ENCODE assay signal across 9 cellular contexts in the genomic region with DNA sequence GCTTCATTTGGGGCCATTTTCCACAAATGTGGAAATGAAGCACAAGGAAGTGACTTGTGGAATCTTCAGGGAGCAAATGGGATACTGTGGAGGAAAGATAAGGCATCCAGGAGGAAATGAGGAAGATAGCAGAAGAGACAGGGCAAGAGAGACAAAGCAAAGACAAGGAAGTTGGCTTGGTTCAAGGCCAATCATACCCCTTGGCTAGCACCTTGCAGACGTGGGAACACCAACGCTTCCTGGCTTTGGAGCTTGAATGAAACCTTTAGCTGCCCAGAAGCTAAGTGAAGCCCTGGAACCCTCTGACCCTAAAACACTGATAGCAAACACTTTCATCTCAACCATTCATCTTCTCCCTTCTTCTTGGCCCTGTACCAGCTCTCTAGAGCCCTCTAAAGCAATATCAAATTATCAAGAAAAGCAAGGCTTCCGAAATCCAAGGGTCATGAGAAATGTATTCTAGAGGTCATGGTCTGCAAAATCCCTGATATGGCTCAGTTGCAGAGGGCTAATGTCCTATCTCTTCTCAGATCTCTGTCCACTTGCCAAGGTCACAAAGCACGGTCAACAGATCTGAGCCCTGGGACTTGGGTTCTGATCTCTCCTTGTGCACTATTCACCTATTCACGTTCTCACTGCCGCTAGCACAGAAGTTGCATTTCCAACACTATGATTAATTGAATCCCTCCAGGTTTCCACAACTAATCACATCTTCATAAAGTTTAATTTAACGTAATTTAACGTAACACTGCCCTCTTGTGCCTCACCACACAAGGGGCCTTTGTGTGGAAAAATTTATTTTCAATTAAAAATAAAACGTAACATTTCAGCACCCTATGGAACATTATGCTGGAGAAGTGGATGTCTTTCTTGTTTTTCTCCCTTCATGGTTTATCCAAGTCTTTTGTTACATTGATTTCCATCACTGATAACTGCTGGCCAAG.
DNase-seq lines count a peak whose midpoint lies in the region; ATAC-seq, FAIRE-seq and TF ChIP-seq lines count a peak whose summit lies in the region.
"Had no signal": no experiment of that assay in that cellular context is flagged by ENCODE, and none has a peak within 500 bp of the region (broad histone marks: within the 10 kb centered on the region; RNA-seq: fewer than 3 reads in every experiment).

No MANE protein-coding gene starts in this region.

- DNase-seq in astrocyte of the spinal cord (ENCODE audit: low read depth, low spot score), result peak; percentile 26
- no peak for DNase-seq in testis
- no peak for DNase-seq in mucosa of gallbladder (ENCODE audit: low spot score)
- no peak for DNase-seq in SHP77 treated with DMSO at 0.1 percent for 48 hours (lab: John Stamatoyannopoulos, UW)
- DNase-seq in activated CD8-positive, alpha-beta T cell treated with anti-CD3 and anti-CD28 coated beads, Interleukin-2, amount 10 ng/mL, durations not matched to agents 7 days and 5 days, result no peak
- no peak for DNase-seq in stimulated activated effector memory CD8-positive, alpha-beta T cell treated with anti-CD3 and anti-CD28 coated beads, Interleukin-12 subunit alpha, Interleukin-12 subunit beta, amount 100 ng/mL, for 72 hours (ENCODE audit: low spot score in 2 of 2)
- DNase-seq: NCI-H2081 had no signal

- POLR2A ChIA-PET in activated CD8-positive, alpha-beta T cell treated with anti-CD3 and anti-CD28 coated beads, Interleukin-2, amount 10 ng/mL, durations not matched to agents 7 days and 5 days (lab: Charles Lee), result no interaction called here

- H3K27ac ChIP-seq in testis, result no peak overlapping the region

- no peak overlapping the region for H3K4me3 Mint-ChIP-seq in activated CD8-positive, alpha-beta T cell treated with anti-CD3 and anti-CD28 coated beads, Interleukin-2, amount 10 ng/mL, durations not matched to agents 7 days and 5 days
- no peak overlapping the region for H3K4me3 Mint-ChIP-seq in stimulated activated effector memory CD8-positive, alpha-beta T cell treated with anti-CD3 and anti-CD28 coated beads, Interleukin-12 subunit alpha, Interleukin-12 subunit beta, amount 100 ng/mL, for 72 hours

- no peaks in the 10 kb centered on the region for H3K9me3 Mint-ChIP-seq in activated CD8-positive, alpha-beta T cell treated with anti-CD3 and anti-CD28 coated beads, Interleukin-2, amount 10 ng/mL, durations not matched to agents 7 days and 5 days (ENCODE audit: insufficient read depth)
- peaks cover 12% of the 10 kb centered on the region for H3K9me3 Mint-ChIP-seq in stimulated activated effector memory CD8-positive, alpha-beta T cell treated with anti-CD3 and anti-CD28 coated beads, Interleukin-12 subunit alpha, Interleukin-12 subunit beta, amount 100 ng/mL, for 72 hours

- no peaks in the 10 kb centered on the region for H3K9me3 ChIP-seq in testis

- TF ChIP-seq EP300 in Ishikawa (IDR thresholded peaks at IDR 0.05; ENCODE audit: borderline replicate concordance), result no peak

- H3K36me3 Mint-ChIP-seq in activated CD8-positive, alpha-beta T cell treated with anti-CD3 and anti-CD28 coated beads, Interleukin-2, amount 10 ng/mL, durations not matched to agents 7 days and 5 days (ENCODE audit: low read depth), result no peaks in the 10 kb centered on the region
- H3K36me3 Mint-ChIP-seq in stimulated activated effector memory CD8-positive, alpha-beta T cell treated with anti-CD3 and anti-CD28 coated beads, Interleukin-12 subunit alpha, Interleukin-12 subunit beta, amount 100 ng/mL, for 72 hours, result no peaks in the 10 kb centered on the region

- no peak overlapping the region for H3K27ac Mint-ChIP-seq in activated CD8-positive, alpha-beta T cell treated with anti-CD3 and anti-CD28 coated beads, Interleukin-2, amount 10 ng/mL, durations not matched to agents 7 days and 5 days
- H3K27ac Mint-ChIP-seq in stimulated activated effector memory CD8-positive, alpha-beta T cell treated with anti-CD3 and anti-CD28 coated beads, Interleukin-12 subunit alpha, Interleukin-12 subunit beta, amount 100 ng/mL, for 72 hours, result no peak overlapping the region

- CTCF ChIA-PET in activated CD8-positive, alpha-beta T cell treated with anti-CD3 and anti-CD28 coated beads, Interleukin-2, amount 10 ng/mL, durations not matched to agents 7 days and 5 days (lab: Charles Lee), result no interaction called here

- no peaks in the 10 kb centered on the region for H3K27me3 Mint-ChIP-seq in activated CD8-positive, alpha-beta T cell treated with anti-CD3 and anti-CD28 coated beads, Interleukin-2, amount 10 ng/mL, durations not matched to agents 7 days and 5 days (ENCODE audit: low read depth)

- peak; percentile 32; the same call in 1 of the 2 replicates for TF ChIP-seq RAD21 in Ishikawa (IDR thresholded peaks at IDR 0.05; ENCODE audit: low read depth)

- FAIRE-seq in islet of Langerhans (lab: Jason Lieb, UNC), result peak; percentile 17

- TF ChIP-seq POLR2A in testis (IDR thresholded peaks at IDR 0.05), result no peak

- in situ Hi-C loops in astrocyte of the spinal cord (cut with HindIII; ENCODE audit: low sequenced_read_pairs), result no loop called here

- H3K4me3 ChIP-seq in astrocyte of the spinal cord (ENCODE audit: low read depth, low read length), result no peak overlapping the region
- no peak overlapping the region for H3K4me3 ChIP-seq in testis

- 47% methylated on average over 9 of the region's 9 CpGs for WGBS in testis, 2 donors

- H3K4me1 Mint-ChIP-seq in activated CD8-positive, alpha-beta T cell treated with anti-CD3 and anti-CD28 coated beads, Interleukin-2, amount 10 ng/mL, durations not matched to agents 7 days and 5 days (ENCODE audit: low read depth), result no peaks in the 10 kb centered on the region
- H3K4me1 Mint-ChIP-seq in stimulated activated effector memory CD8-positive, alpha-beta T cell treated with anti-CD3 and anti-CD28 coated beads, Interleukin-12 subunit alpha, Interleukin-12 subunit beta, amount 100 ng/mL, for 72 hours, result no peaks in the 10 kb centered on the region

- TF ChIP-seq CTCF in astrocyte of the spinal cord (IDR thresholded peaks at IDR 0.05; ENCODE audit: low read depth, low read length), result peak; percentile 49
- TF ChIP-seq CTCF in testis (IDR thresholded peaks at IDR 0.05), result peak; percentile 29 to 54 (median 40)

- intact Hi-C loops in testis (cut with DNase I; ENCODE audit: low total_unique reads), result loop anchor here (10.0 kb wide), 1 partner anchor 711 kb away; no protein-coding TSS in a partner anchor

- no peak for ATAC-seq in activated CD8-positive, alpha-beta T cell treated with anti-CD3 and anti-CD28 coated beads, Interleukin-2, amount 10 ng/mL, durations not matched to agents 7 days and 5 days
- no peak for ATAC-seq in stimulated activated effector memory CD8-positive, alpha-beta T cell treated with anti-CD3 and anti-CD28 coated beads, Interleukin-12 subunit alpha, Interleukin-12 subunit beta, amount 100 ng/mL, for 72 hours

- H3K4me1 ChIP-seq in testis, result no peaks in the 10 kb centered on the region

- H3K27me3 ChIP-seq in testis, result no peaks in the 10 kb centered on the region

- H3K36me3 ChIP-seq in testis (ENCODE audit: low read depth, missing control alignments), result no peaks in the 10 kb centered on the region

TF ChIP-seq in Ishikawa, 13 proteins besides CTCF, POLR2A, EP300 and RAD21:
- no peak for TF ChIP-seq CEBPB (IDR thresholded peaks at IDR 0.05)
- TF ChIP-seq, protein P1, sequence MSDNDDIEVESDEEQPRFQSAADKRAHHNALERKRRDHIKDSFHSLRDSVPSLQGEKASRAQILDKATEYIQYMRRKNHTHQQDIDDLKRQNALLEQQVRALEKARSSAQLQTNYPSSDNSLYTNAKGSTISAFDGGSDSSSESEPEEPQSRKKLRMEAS (IDR thresholded peaks at IDR 0.05), result no peak
- TF ChIP-seq TAF1 (IDR thresholded peaks at IDR 0.05; ENCODE audit: low read depth), result no peak
- TF ChIP-seq NFIC (IDR thresholded peaks at IDR 0.05), result no peak
- no peak for TF ChIP-seq ZBTB7A (IDR thresholded peaks at IDR 0.05; ENCODE audit: low read depth)
- TF ChIP-seq TCF12 (IDR thresholded peaks at IDR 0.05; ENCODE audit: low read depth), result no peak
- TF ChIP-seq, protein P2, sequence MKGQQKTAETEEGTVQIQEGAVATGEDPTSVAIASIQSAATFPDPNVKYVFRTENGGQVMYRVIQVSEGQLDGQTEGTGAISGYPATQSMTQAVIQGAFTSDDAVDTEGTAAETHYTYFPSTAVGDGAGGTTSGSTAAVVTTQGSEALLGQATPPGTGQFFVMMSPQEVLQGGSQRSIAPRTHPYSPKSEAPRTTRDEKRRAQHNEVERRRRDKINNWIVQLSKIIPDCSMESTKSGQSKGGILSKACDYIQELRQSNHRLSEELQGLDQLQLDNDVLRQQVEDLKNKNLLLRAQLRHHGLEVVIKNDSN (IDR thresholded peaks at IDR 0.05), result no peak
- no peak for TF ChIP-seq EGR1 (IDR thresholded peaks at IDR 0.05)
- TF ChIP-seq YY1 (IDR thresholded peaks at IDR 0.05; ENCODE audit: low read depth), result no peak
- TF ChIP-seq, protein P3, sequence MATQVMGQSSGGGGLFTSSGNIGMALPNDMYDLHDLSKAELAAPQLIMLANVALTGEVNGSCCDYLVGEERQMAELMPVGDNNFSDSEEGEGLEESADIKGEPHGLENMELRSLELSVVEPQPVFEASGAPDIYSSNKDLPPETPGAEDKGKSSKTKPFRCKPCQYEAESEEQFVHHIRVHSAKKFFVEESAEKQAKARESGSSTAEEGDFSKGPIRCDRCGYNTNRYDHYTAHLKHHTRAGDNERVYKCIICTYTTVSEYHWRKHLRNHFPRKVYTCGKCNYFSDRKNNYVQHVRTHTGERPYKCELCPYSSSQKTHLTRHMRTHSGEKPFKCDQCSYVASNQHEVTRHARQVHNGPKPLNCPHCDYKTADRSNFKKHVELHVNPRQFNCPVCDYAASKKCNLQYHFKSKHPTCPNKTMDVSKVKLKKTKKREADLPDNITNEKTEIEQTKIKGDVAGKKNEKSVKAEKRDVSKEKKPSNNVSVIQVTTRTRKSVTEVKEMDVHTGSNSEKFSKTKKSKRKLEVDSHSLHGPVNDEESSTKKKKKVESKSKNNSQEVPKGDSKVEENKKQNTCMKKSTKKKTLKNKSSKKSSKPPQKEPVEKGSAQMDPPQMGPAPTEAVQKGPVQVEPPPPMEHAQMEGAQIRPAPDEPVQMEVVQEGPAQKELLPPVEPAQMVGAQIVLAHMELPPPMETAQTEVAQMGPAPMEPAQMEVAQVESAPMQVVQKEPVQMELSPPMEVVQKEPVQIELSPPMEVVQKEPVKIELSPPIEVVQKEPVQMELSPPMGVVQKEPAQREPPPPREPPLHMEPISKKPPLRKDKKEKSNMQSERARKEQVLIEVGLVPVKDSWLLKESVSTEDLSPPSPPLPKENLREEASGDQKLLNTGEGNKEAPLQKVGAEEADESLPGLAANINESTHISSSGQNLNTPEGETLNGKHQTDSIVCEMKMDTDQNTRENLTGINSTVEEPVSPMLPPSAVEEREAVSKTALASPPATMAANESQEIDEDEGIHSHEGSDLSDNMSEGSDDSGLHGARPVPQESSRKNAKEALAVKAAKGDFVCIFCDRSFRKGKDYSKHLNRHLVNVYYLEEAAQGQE (IDR thresholded peaks at IDR 0.05; ENCODE audit: low read depth), result no peak
- no peak for TF ChIP-seq TEAD4 (IDR thresholded peaks at IDR 0.05)
- no peak for TF ChIP-seq CREB1 (IDR thresholded peaks at IDR 0.05; ENCODE audit: low read depth)
- no peak for TF ChIP-seq FOXM1 (IDR thresholded peaks at IDR 0.05; ENCODE audit: borderline replicate concordance, low read depth)
